ENCODE assay signal across 1 cellular context in genomic region chr16:78177927-78178326, GRCh38.
TF ChIP-seq lines count a peak whose summit lies in the region.

No MANE protein-coding gene starts in this region.

TF ChIP-seq in HEK293, 187 proteins besides CTCF, POLR2A, EP300 and RAD21 (continued from another document):
- TF ChIP-seq GLI2 (tag by site-specific recombination; IDR thresholded peaks at IDR 0.05; ENCODE audit: borderline replicate concordance, low read depth) (no peak), ZNF155 (tag by site-specific recombination; IDR thresholded peaks at IDR 0.05) (no peak), ZNF585B (tag by site-specific recombination; IDR thresholded peaks at IDR 0.05) (no peak), YY2 (tag by site-specific recombination; IDR thresholded peaks at IDR 0.05) (no peak), ZFP37 (tag by site-specific recombination; IDR thresholded peaks at IDR 0.05) (no peak), ZNF112 (tag by site-specific recombination; IDR thresholded peaks at IDR 0.05) (no peak), ZNF302 (tag by site-specific recombination; IDR thresholded peaks at IDR 0.05; ENCODE audit: low read depth) (no peak), ZNF18 (tag by site-specific recombination; IDR thresholded peaks at IDR 0.05) (no peak), ZNF114 (tag by site-specific recombination; IDR thresholded peaks at IDR 0.05) (no peak), KLF9 (tag by site-specific recombination; IDR thresholded peaks at IDR 0.05; ENCODE audit: low read depth) (no peak), ZNF670 (tag by site-specific recombination; IDR thresholded peaks at IDR 0.05; ENCODE audit: low read depth) (no peak), ATF2 (tag by site-specific recombination; IDR thresholded peaks at IDR 0.05; ENCODE audit: low read depth) (no peak)
